ENCODE assay signal across 22 cellular contexts in the genomic region with DNA sequence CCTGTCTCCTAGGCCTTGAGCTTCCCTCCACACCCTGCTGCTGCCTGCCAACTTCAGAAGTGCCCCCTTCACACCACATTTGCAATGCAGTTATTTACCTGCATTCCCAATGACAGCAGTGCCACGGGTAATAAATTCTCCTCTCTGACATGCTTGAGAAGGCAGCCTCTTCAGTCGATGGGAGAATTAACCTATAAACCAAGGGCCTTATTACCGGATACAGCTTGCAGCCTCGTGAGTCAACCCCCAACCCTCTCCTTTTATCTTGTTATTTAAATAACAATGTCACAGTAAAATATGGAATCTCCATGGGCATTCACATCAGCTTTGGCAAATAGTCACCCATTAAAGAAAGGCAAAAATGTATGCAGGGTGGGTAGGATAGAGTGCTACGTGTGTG.
DNase-seq lines count a peak whose midpoint lies in the region; ATAC-seq and TF ChIP-seq lines count a peak whose summit lies in the region.
"Had no signal": no experiment of that assay in that cellular context is flagged by ENCODE, and none has a peak within 500 bp of the region (broad histone marks: within the 10 kb centered on the region; RNA-seq: fewer than 3 reads in every experiment).

No MANE protein-coding gene starts in this region.

- ATAC-seq in HG03175 (IDR thresholded peaks at IDR 0.05; ENCODE audit: unreplicated experiment) = no peak
- ATAC-seq: activated CD4-positive, CD25-positive, alpha-beta regulatory T cell treated with anti-CD3 and anti-CD28 coated beads, Interleukin-2, amount 50 U/mL, for 24 hours; gastrocnemius medialis; sciatic nerve; stimulated activated naive CD8-positive, alpha-beta T cell treated with anti-CD3 and anti-CD28 coated beads, Interleukin-15, amount 100 ng/mL, for 72 hours had no signal

- peaks cover 4% of the 10 kb centered on the region for H3K27me3 Mint-ChIP-seq in nephron (ENCODE audit: low read depth)
- H3K27me3 Mint-ChIP-seq: dendritic cell treated with granulocyte-macrophage colony-stimulating factor and Interleukin-4, amounts not matched to agents 40 ng/mL and 50 ng/mL, for 4 days had no signal

- no peak for TF ChIP-seq CTCF in nephron (IDR thresholded peaks at IDR 0.05; ENCODE audit: unreplicated experiment in 3 of 3)

- peak overlapping the region; percentile 45 to 87 (median 71) for H3K27ac Mint-ChIP-seq in nephron
- H3K27ac Mint-ChIP-seq: activated naive CD8-positive, alpha-beta T cell treated with anti-CD3 and anti-CD28 coated beads, Interleukin-2, amount 10 ng/mL, durations not matched to agents 7 days and 5 days; activated T-helper 1 cell treated with anti-CD3 and anti-CD28 coated beads, Interleukin-12 subunit alpha, Interleukin-12 subunit beta, Interleukin-2, Interleukin-4 antibody, amounts not matched to agents 30 ng/mL and 10 ng/mL and 1 ng/mL, durations not matched to agents 14 hours and 24 hours and 36 hours; CD4-positive, alpha-beta T cell; dendritic cell treated with granulocyte-macrophage colony-stimulating factor and Interleukin-4, amounts not matched to agents 40 ng/mL and 50 ng/mL, for 4 days; stimulated activated naive CD8-positive, alpha-beta T cell treated with anti-CD3 and anti-CD28 coated beads, Interleukin-15, amount 100 ng/mL, for 72 hours had no signal

- H3K9me3 Mint-ChIP-seq in nephron = peaks cover 4% of the 10 kb centered on the region
- H3K9me3 Mint-ChIP-seq: activated naive CD8-positive, alpha-beta T cell treated with anti-CD3 and anti-CD28 coated beads, Interleukin-2, amount 10 ng/mL, durations not matched to agents 7 days and 5 days; activated T-helper 1 cell treated with anti-CD3 and anti-CD28 coated beads, Interleukin-12 subunit alpha, Interleukin-12 subunit beta, Interleukin-2, Interleukin-4 antibody, amounts not matched to agents 30 ng/mL and 10 ng/mL and 1 ng/mL, durations not matched to agents 14 hours and 24 hours and 36 hours; CD4-positive, alpha-beta T cell; dendritic cell treated with granulocyte-macrophage colony-stimulating factor and Interleukin-4, amounts not matched to agents 40 ng/mL and 50 ng/mL, for 4 days; stimulated activated naive CD8-positive, alpha-beta T cell treated with anti-CD3 and anti-CD28 coated beads, Interleukin-15, amount 100 ng/mL, for 72 hours had no signal

- peak; percentile 88 for DNase-seq in DMS79 treated with DMSO at 0.1 percent for 48 hours (lab: John Stamatoyannopoulos, UW)
- DNase-seq in NCI-H187 treated with DMSO at 0.1 percent for 48 hours (lab: John Stamatoyannopoulos, UW) = peak; percentile 92
- DNase-seq in NCI-H774 (lab: John Stamatoyannopoulos, UW) = peak; percentile 49
- no peak for DNase-seq in NCI-H1930 (lab: John Stamatoyannopoulos, UW)
- no peak for DNase-seq in stimulated activated CD8-positive, alpha-beta memory T cell treated with anti-CD3 and anti-CD28 coated beads, Interleukin-4, amount 100 ng/mL, for 48 hours
- DNase-seq in UCSD-AML1 (lab: John Stamatoyannopoulos, UW; ENCODE audit: unreplicated experiment) = no peak
- DNase-seq: activated naive CD8-positive, alpha-beta T cell treated with anti-CD3 and anti-CD28 coated beads, Interleukin-2, amount 10 ng/mL, durations not matched to agents 7 days and 5 days; CD4-positive, alpha-beta T cell; gastrocnemius medialis; KBM-7; left lung; NCI-H446 treated with DMSO at 0.1 percent for 48 hours; PC-9; SJCRH30; stimulated activated naive CD8-positive, alpha-beta T cell treated with anti-CD3 and anti-CD28 coated beads, Interleukin-15, amount 100 ng/mL, for 72 hours; T-helper 2 cell had no signal

- H3K36me3 Mint-ChIP-seq in nephron (ENCODE audit: low read depth) = no peaks in the 10 kb centered on the region
- H3K36me3 Mint-ChIP-seq: activated naive CD8-positive, alpha-beta T cell treated with anti-CD3 and anti-CD28 coated beads, Interleukin-2, amount 10 ng/mL, durations not matched to agents 7 days and 5 days had no signal

- no peak overlapping the region for H3K4me3 Mint-ChIP-seq in nephron
- H3K4me3 Mint-ChIP-seq: activated naive CD8-positive, alpha-beta T cell treated with anti-CD3 and anti-CD28 coated beads, Interleukin-2, amount 10 ng/mL, durations not matched to agents 7 days and 5 days; activated T-helper 1 cell treated with anti-CD3 and anti-CD28 coated beads, Interleukin-12 subunit alpha, Interleukin-12 subunit beta, Interleukin-2, Interleukin-4 antibody, amounts not matched to agents 30 ng/mL and 10 ng/mL and 1 ng/mL, durations not matched to agents 14 hours and 24 hours and 36 hours; CD4-positive, alpha-beta T cell; dendritic cell treated with granulocyte-macrophage colony-stimulating factor and Interleukin-4, amounts not matched to agents 40 ng/mL and 50 ng/mL, for 4 days; stimulated activated naive CD8-positive, alpha-beta T cell treated with anti-CD3 and anti-CD28 coated beads, Interleukin-15, amount 100 ng/mL, for 72 hours had no signal

- H3K4me1 Mint-ChIP-seq in nephron = peaks cover 45% of the 10 kb centered on the region
- H3K4me1 Mint-ChIP-seq: activated naive CD8-positive, alpha-beta T cell treated with anti-CD3 and anti-CD28 coated beads, Interleukin-2, amount 10 ng/mL, durations not matched to agents 7 days and 5 days; stimulated activated naive CD8-positive, alpha-beta T cell treated with anti-CD3 and anti-CD28 coated beads, Interleukin-15, amount 100 ng/mL, for 72 hours had no signal

Comparison
In these comparisons a context has a peak if more than half of its experiments do, and no peak if none do; other contexts are left out.
1. DNase-seq: peak in DMS79 treated with DMSO at 0.1 percent for 48 hours (single experiment), NCI-H187 treated with DMSO at 0.1 percent for 48 hours (single experiment) and NCI-H774 (single experiment); none in NCI-H1930 (0 of 2), stimulated activated CD8-positive, alpha-beta memory T cell treated with anti-CD3 and anti-CD28 coated beads, Interleukin-4, amount 100 ng/mL, for 48 hours (single experiment) and UCSD-AML1 (single experiment).